ENCODE assay signal across 2 cellular contexts in the genomic region with DNA sequence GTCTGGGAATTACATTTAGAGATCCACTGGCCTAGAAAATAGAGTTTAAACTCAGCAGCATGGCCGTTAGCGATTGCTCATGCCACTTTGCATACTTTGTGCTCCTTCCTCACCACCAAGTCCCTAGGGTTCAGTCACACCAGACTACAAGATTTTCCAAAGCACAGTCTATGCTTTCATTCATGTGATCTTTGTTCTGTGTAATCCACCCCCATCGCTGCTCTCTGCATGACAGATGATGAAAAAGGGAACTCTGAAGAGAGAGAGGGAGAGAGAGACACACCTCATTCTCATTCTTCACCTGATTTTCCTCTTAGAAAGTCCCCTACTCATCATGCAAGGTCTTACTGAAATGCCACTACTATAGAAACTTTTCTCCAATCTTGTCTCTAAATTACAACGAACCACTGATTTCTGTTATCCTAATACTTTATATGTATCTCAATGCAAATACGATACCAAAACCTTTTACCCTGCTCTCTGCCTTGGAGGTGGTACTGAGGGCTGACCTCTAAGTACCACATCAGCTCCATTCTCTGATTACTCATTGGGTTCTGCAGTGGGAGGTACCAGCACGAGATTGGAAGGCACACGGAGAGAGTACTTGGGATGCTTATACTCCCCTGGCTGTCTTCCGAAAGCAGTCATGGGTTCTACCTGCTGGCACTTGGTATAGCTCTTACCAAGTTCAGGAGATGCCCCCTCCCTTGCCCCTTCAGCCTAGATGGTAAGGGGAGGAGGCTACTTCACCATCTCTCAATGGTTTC.
TF ChIP-seq lines count a peak whose summit lies in the region.

No MANE protein-coding gene starts in this region.

TF ChIP-seq in GM23338, 12 proteins besides CTCF, POLR2A, EP300 and RAD21:
- TF ChIP-seq POLR2AphosphoS5 (IDR thresholded peaks at IDR 0.05; ENCODE audit: low read depth) (no peak), EZH2 (IDR thresholded peaks at IDR 0.05; ENCODE audit: low read depth, unreplicated experiment) (no peak), CREB1 (CRISPR knock-in tag; IDR thresholded peaks at IDR 0.05; ENCODE audit: low read depth) (no peak)
- TF ChIP-seq, protein P1, sequence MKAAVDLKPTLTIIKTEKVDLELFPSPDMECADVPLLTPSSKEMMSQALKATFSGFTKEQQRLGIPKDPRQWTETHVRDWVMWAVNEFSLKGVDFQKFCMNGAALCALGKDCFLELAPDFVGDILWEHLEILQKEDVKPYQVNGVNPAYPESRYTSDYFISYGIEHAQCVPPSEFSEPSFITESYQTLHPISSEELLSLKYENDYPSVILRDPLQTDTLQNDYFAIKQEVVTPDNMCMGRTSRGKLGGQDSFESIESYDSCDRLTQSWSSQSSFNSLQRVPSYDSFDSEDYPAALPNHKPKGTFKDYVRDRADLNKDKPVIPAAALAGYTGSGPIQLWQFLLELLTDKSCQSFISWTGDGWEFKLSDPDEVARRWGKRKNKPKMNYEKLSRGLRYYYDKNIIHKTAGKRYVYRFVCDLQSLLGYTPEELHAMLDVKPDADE (IDR thresholded peaks at IDR 0.05) = no peak

TF ChIP-seq in HepG2, 621 proteins besides CTCF, POLR2A, EP300 and RAD21:
- no peak for TF ChIP-seq XRCC5 (optimal IDR thresholded peaks at IDR 0.05; ENCODE audit: low read length)
- TF ChIP-seq ZNF607 (CRISPR knock-in tag; IDR thresholded peaks at IDR 0.05; ENCODE audit: borderline replicate concordance) = no peak
- TF ChIP-seq, protein P2, sequence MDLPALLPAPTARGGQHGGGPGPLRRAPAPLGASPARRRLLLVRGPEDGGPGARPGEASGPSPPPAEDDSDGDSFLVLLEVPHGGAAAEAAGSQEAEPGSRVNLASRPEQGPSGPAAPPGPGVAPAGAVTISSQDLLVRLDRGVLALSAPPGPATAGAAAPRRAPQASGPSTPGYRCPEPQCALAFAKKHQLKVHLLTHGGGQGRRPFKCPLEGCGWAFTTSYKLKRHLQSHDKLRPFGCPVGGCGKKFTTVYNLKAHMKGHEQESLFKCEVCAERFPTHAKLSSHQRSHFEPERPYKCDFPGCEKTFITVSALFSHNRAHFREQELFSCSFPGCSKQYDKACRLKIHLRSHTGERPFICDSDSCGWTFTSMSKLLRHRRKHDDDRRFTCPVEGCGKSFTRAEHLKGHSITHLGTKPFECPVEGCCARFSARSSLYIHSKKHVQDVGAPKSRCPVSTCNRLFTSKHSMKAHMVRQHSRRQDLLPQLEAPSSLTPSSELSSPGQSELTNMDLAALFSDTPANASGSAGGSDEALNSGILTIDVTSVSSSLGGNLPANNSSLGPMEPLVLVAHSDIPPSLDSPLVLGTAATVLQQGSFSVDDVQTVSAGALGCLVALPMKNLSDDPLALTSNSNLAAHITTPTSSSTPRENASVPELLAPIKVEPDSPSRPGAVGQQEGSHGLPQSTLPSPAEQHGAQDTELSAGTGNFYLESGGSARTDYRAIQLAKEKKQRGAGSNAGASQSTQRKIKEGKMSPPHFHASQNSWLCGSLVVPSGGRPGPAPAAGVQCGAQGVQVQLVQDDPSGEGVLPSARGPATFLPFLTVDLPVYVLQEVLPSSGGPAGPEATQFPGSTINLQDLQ (CRISPR knock-in tag; IDR thresholded peaks at IDR 0.05) = no peak
- no peak for TF ChIP-seq GZF1 (CRISPR knock-in tag; IDR thresholded peaks at IDR 0.05)
- TF ChIP-seq U2AF1 (optimal IDR thresholded peaks at IDR 0.05; ENCODE audit: low read depth, low read length) = no peak
- TF ChIP-seq, protein P3, sequence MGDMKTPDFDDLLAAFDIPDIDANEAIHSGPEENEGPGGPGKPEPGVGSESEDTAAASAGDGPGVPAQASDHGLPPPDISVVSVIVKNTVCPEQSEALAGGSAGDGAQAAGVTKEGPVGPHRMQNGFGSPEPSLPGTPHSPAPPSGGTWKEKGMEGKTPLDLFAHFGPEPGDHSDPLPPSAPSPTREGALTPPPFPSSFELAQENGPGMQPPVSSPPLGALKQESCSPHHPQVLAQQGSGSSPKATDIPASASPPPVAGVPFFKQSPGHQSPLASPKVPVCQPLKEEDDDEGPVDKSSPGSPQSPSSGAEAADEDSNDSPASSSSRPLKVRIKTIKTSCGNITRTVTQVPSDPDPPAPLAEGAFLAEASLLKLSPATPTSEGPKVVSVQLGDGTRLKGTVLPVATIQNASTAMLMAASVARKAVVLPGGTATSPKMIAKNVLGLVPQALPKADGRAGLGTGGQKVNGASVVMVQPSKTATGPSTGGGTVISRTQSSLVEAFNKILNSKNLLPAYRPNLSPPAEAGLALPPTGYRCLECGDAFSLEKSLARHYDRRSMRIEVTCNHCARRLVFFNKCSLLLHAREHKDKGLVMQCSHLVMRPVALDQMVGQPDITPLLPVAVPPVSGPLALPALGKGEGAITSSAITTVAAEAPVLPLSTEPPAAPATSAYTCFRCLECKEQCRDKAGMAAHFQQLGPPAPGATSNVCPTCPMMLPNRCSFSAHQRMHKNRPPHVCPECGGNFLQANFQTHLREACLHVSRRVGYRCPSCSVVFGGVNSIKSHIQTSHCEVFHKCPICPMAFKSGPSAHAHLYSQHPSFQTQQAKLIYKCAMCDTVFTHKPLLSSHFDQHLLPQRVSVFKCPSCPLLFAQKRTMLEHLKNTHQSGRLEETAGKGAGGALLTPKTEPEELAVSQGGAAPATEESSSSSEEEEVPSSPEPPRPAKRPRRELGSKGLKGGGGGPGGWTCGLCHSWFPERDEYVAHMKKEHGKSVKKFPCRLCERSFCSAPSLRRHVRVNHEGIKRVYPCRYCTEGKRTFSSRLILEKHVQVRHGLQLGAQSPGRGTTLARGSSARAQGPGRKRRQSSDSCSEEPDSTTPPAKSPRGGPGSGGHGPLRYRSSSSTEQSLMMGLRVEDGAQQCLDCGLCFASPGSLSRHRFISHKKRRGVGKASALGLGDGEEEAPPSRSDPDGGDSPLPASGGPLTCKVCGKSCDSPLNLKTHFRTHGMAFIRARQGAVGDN (CRISPR knock-in tag; IDR thresholded peaks at IDR 0.05) = no peak
- TF ChIP-seq NCOA1 (CRISPR knock-in tag; IDR thresholded peaks at IDR 0.05) = no peak
- TF ChIP-seq, protein P4, sequence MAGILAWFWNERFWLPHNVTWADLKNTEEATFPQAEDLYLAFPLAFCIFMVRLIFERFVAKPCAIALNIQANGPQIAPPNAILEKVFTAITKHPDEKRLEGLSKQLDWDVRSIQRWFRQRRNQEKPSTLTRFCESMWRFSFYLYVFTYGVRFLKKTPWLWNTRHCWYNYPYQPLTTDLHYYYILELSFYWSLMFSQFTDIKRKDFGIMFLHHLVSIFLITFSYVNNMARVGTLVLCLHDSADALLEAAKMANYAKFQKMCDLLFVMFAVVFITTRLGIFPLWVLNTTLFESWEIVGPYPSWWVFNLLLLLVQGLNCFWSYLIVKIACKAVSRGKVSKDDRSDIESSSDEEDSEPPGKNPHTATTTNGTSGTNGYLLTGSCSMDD (CRISPR knock-in tag; IDR thresholded peaks at IDR 0.05) = no peak
- TF ChIP-seq ZNF883 (CRISPR knock-in tag; IDR thresholded peaks at IDR 0.05; ENCODE audit: not compliant biosample characterization) = no peak
- TF ChIP-seq GRHL1 (CRISPR knock-in tag; conservative IDR thresholded peaks at IDR 0.05) = no peak
- TF ChIP-seq ARNT2 (CRISPR knock-in tag; IDR thresholded peaks at IDR 0.05; ENCODE audit: low read depth) = no peak
- no peak for TF ChIP-seq RFX3 (CRISPR knock-in tag; IDR thresholded peaks at IDR 0.05)
- TF ChIP-seq ZNF512 (CRISPR knock-in tag; IDR thresholded peaks at IDR 0.05) = no peak
- no peak for TF ChIP-seq ZNF468 (CRISPR knock-in tag; IDR thresholded peaks at IDR 0.05)
- TF ChIP-seq ZNF337 (CRISPR knock-in tag; IDR thresholded peaks at IDR 0.05; ENCODE audit: borderline replicate concordance, low read depth) = no peak
- no peak for TF ChIP-seq CC2D1A (CRISPR knock-in tag; IDR thresholded peaks at IDR 0.05)
- no peak for TF ChIP-seq ZNF879 (CRISPR knock-in tag; IDR thresholded peaks at IDR 0.05)
